In genomic region chr10:118998183-118998582, GRCh38 we compare ENCODE assay signal across 8 cellular contexts.
"Had no signal": no experiment of that assay in that cellular context is flagged by ENCODE, and none has a peak within 500 bp of the region (broad histone marks: within the 10 kb centered on the region; RNA-seq: fewer than 3 reads in every experiment).

No MANE protein-coding gene starts in this region.

- H3K36me3 ChIP-seq: HAP-1 had no signal

- H3K4me3 ChIP-seq: GM23248, GM23338, HAP-1 had no signal

- ATAC-seq: GM23338, HCT116 had no signal

- H3K4me3 Mint-ChIP-seq: GM23338, H9, HFFc6 had no signal

- H3K27ac Mint-ChIP-seq: GM23338, H9, HFFc6 had no signal

- DNase-seq: GM23248, GOT3, H9, HCEC 1CT, HFFc6 had no signal
